Comparison of ENCODE assay signal across 8 cellular contexts in the genomic region with DNA sequence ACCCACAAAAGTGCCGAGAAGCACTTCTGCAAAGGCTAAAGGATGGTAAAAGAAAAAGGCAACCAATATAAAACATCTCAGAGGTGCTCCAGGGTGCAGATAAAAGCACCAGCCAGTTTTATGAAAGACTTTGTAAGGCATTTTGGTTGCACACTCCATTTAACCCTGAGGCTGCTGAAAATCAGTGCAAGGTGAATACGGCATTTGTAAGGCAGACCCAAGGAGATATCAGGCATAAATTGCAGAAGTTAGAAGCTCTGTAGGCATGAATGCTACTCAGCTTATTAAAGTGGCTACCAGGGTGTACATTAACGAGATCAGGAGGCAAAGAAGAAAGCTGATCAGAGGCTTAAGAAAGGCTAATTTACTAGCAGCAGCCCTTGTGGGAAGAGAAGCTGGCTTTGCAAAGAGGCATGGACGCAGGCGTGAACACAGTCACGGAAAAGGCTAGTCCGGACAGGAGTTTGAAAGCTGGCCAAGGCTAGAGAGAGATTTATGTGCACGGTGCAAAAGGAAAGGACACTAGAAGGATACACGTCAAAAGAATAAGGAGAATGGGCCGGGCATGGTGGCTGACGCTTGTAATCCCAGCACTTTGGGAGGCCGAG.
DNase-seq lines count a peak whose midpoint lies in the region; ATAC-seq and TF ChIP-seq lines count a peak whose summit lies in the region.

No MANE protein-coding gene starts in this region.

- intact Hi-C loops in naive thymus-derived CD4-positive, alpha-beta T cell (cut with micrococcal nuclease) = loop anchor here in 1 of 2 donors (1.0 to 10.0 kb wide), 4 partner anchors 24 to 160 kb away; partner anchors contain the start of genes ZNF100 and ZNF429

- peaks cover 17 to 31% (median 23%) of the 10 kb centered on the region in 7 donors for H3K4me1 Mint-ChIP-seq in naive thymus-derived CD4-positive, alpha-beta T cell

- DNase-seq in BJ (ENCODE audit: low read depth) (no peak), NCI-H69 (lab: John Stamatoyannopoulos, UW) (peak; percentile 5), mucosa of gallbladder (ENCODE audit: low spot score) (no peak), T-helper 9 cell (no peak)
- no peak for DNase-seq in naive thymus-derived CD4-positive, alpha-beta T cell
- DNase-seq in central memory CD4-positive, alpha-beta T cell = no peak
- no peak for DNase-seq in stimulated activated CD4-positive, alpha-beta T cell treated with anti-CD3 and anti-CD28 coated beads, Interleukin-2, amount 100 ng/mL, for 24 hours

- H3K36me3 Mint-ChIP-seq in naive thymus-derived CD4-positive, alpha-beta T cell = peaks cover 0 to 5% (median 4%) of the 10 kb centered on the region in 5 donors

- H3K27ac ChIP-seq in ectodermal cell (ENCODE audit: insufficient read depth, low read depth, low read length, poor library complexity, severe bottlenecking) = peak overlapping the region; percentile 16
- H3K27ac ChIP-seq in naive thymus-derived CD4-positive, alpha-beta T cell (ENCODE audit: low read depth, low read length) = peak overlapping the region; percentile 73

- H3K4me1 ChIP-seq in ectodermal cell (ENCODE audit: control insufficient read depth, insufficient read depth, low read length) = peaks cover 9% of the 10 kb centered on the region
- H3K4me1 ChIP-seq in naive thymus-derived CD4-positive, alpha-beta T cell (ENCODE audit: control insufficient read depth in 2 of 2, insufficient read depth in 2 of 2, low read length in 2 of 2) = peaks cover 0 to 9% of the 10 kb centered on the region in 2 donors

- peaks cover 0 to 14% (median 0%) of the 10 kb centered on the region in 11 donors for H3K9me3 Mint-ChIP-seq in naive thymus-derived CD4-positive, alpha-beta T cell

- peak overlapping the region; percentile 80 to 96 (median 92) for H3K4me3 Mint-ChIP-seq in naive thymus-derived CD4-positive, alpha-beta T cell

- peak overlapping the region; percentile 41 for H3K4me3 ChIP-seq in BJ (ENCODE audit: low read depth, low read length)
- H3K4me3 ChIP-seq in ectodermal cell (ENCODE audit: insufficient read depth, low read depth, low read length) = no peak overlapping the region
- H3K4me3 ChIP-seq in naive thymus-derived CD4-positive, alpha-beta T cell (ENCODE audit: low read length) = peak overlapping the region; percentile 65

- H3K27me3 ChIP-seq in BJ (ENCODE audit: control insufficient read depth, insufficient read depth, low read length) (no peaks in the 10 kb centered on the region), ectodermal cell (ENCODE audit: control insufficient read depth, insufficient read depth, low read length, poor library complexity, severe bottlenecking) (no peaks in the 10 kb centered on the region)
- H3K27me3 ChIP-seq in naive thymus-derived CD4-positive, alpha-beta T cell (ENCODE audit: control insufficient read depth in 2 of 2, insufficient read depth in 2 of 2, low read length in 2 of 2) = no peaks in the 10 kb centered on the region

- WGBS in ectodermal cell, 2 experiments = 79 to 82% methylated on average over 12 of the region's 12 CpGs

- POLR2A ChIA-PET in BJ (lab: Charles Lee) = no interaction called here
- POLR2A ChIA-PET in naive thymus-derived CD4-positive, alpha-beta T cell (lab: Charles Lee) = interaction anchor here (0.6 to 1.9 kb wide), 9 partner anchors 14 to 1936 kb away, joined by 3 to 22 read pairs (median 4); partner anchors contain the start of genes ZNF100, ZNF101, ZNF429 and ZNF430

- H3K27ac Mint-ChIP-seq in naive thymus-derived CD4-positive, alpha-beta T cell = peak overlapping the region; percentile 84 to 97 (median 96)

- no peak for TF ChIP-seq CTCF in BJ (IDR thresholded peaks at IDR 0.05; ENCODE audit: insufficient read depth, low read depth, low read length)

- H3K36me3 ChIP-seq in BJ (ENCODE audit: control insufficient read depth, insufficient read depth, low read length) (no peaks in the 10 kb centered on the region), ectodermal cell (ENCODE audit: control insufficient read depth, insufficient read depth, low read length) (no peaks in the 10 kb centered on the region)
- no peaks in the 10 kb centered on the region for H3K36me3 ChIP-seq in naive thymus-derived CD4-positive, alpha-beta T cell (ENCODE audit: control insufficient read depth in 2 of 3, insufficient read depth in 3 of 3, low read length in 3 of 3)

- no peak for ATAC-seq in naive thymus-derived CD4-positive, alpha-beta T cell

- CTCF ChIA-PET in BJ (lab: Yijun Ruan, JAX) = interaction anchor here (0.6 kb wide), 1 partner anchor 24 kb away, joined by 3 read pairs; no protein-coding TSS in a partner anchor
- CTCF ChIA-PET in naive thymus-derived CD4-positive, alpha-beta T cell (lab: Charles Lee) = interaction anchor here (1.9 kb wide), 1 partner anchor 100 kb away, joined by 5 read pairs; the partner anchor contains the start of gene ZNF429

- no peaks in the 10 kb centered on the region for H3K27me3 Mint-ChIP-seq in naive thymus-derived CD4-positive, alpha-beta T cell

- H3K9me3 ChIP-seq in ectodermal cell (ENCODE audit: control insufficient read depth, low read length) = no peaks in the 10 kb centered on the region
- no peaks in the 10 kb centered on the region for H3K9me3 ChIP-seq in naive thymus-derived CD4-positive, alpha-beta T cell (ENCODE audit: control insufficient read depth in 2 of 3, low read length in 3 of 3)
